9 cellular contexts compared by ENCODE assay signal in genomic region chr13:114047358-114047881, GRCh38.
A peak's percentile ranks its signal among the peaks of the same experiment; 100 is the strongest.
DNase-seq lines count a peak whose midpoint lies in the region; ATAC-seq, FAIRE-seq and TF ChIP-seq lines count a peak whose summit lies in the region.
"Had no signal": no experiment of that assay in that cellular context is flagged by ENCODE, and none has a peak within 500 bp of the region (broad histone marks: within the 10 kb centered on the region; RNA-seq: fewer than 3 reads in every experiment).

No MANE protein-coding gene starts in this region.

- peak; percentile 82 for DNase-seq in GM10248 (ENCODE audit: extremely low spot score)
- peak; percentile 66 for DNase-seq in NCI-H2029 (lab: John Stamatoyannopoulos, UW)
- DNase-seq in memory B cell (ENCODE audit: low spot score in 2 of 2): no peak
- DNase-seq in HCEC 1CT: no peak
- DNase-seq in frontal cortex (ENCODE audit: low spot score in 2 of 2): no peak
- no peak for DNase-seq in AG20443 (ENCODE audit: low spot score)
- DNase-seq: colonic mucosa had no signal

- H3K4me1 Mint-ChIP-seq in memory B cell: peaks cover 61% of the 10 kb centered on the region

- POLR2A ChIA-PET in GM10248 (lab: Yijun Ruan, JAX): no interaction called here

- peaks cover 18% of the 10 kb centered on the region for H3K36me3 Mint-ChIP-seq in memory B cell

- FAIRE-seq in frontal cortex (lab: Jason Lieb, UNC): no peak

- no peaks in the 10 kb centered on the region for H3K9me3 Mint-ChIP-seq in memory B cell

- peak overlapping the region; percentile 83 for H3K4me3 Mint-ChIP-seq in memory B cell

- no peak for TF ChIP-seq CTCF in GM10248 (IDR thresholded peaks at IDR 0.05; ENCODE audit: control extremely low read depth, extremely low read depth, low read depth, missing control alignments)

- CTCF ChIA-PET in GM10248 (lab: Yijun Ruan, JAX): no interaction called here

- peak; percentile 55 for ATAC-seq in GM21423 (IDR thresholded peaks at IDR 0.05; ENCODE audit: unreplicated experiment)
- ATAC-seq in memory B cell (ENCODE audit: low read depth): peak; percentile 56
- no peak for ATAC-seq in GM18519 (IDR thresholded peaks at IDR 0.05; ENCODE audit: low FRiP score, unreplicated experiment)

- H3K27ac Mint-ChIP-seq in memory B cell: peak overlapping the region; percentile 93

- no peaks in the 10 kb centered on the region for H3K27me3 Mint-ChIP-seq in memory B cell

Comparison
In these comparisons a context has a peak if more than half of its experiments do, and no peak if none do; other contexts are left out.
1. DNase-seq: peak in GM10248 (single experiment) and NCI-H2029 (single experiment); none in memory B cell (0 of 2), HCEC 1CT (single experiment), frontal cortex (0 of 2) and AG20443 (single experiment).